Comparison of ENCODE assay signal across 12 cellular contexts in the genomic region with DNA sequence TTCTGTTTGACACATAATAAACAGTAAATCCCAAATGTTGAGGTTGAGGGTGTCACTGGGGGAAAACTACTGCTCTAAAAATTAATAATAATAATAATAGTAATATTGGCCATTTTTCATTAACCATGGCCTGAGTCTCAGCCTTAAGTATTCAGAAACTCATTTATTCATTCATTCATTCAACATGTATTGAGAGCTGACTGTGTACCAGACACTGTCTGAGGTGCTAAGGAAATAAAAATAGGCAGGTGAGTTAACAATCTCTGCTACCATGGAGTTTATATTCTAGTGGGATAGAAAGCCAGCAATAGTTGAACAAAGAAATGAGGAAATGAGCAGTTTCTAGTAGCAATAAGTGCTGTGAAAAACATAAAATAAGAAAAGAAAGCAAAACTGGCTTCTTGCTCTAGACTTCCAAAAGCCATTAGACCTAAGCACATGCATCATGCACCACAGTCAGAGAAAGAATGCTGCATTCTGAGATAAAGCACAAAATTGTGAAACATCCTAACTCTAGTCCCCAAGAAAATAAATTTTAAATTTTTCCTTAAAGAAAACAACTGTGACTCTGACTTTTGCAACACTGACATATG.
DNase-seq lines count a peak whose midpoint lies in the region; ATAC-seq and TF ChIP-seq lines count a peak whose summit lies in the region.
"Had no signal": no experiment of that assay in that cellular context is flagged by ENCODE, and none has a peak within 500 bp of the region (broad histone marks: within the 10 kb centered on the region; RNA-seq: fewer than 3 reads in every experiment).

No MANE protein-coding gene starts in this region.

- no peaks in the 10 kb centered on the region for H3K9me3 Mint-ChIP-seq in activated CD4-positive, alpha-beta T cell treated with anti-CD3 and anti-CD28 coated beads, Interleukin-2, amount 10 ng/mL, durations not matched to agents 24 days and 14 days

- H3K27me3 Mint-ChIP-seq in activated CD4-positive, alpha-beta T cell treated with anti-CD3 and anti-CD28 coated beads, Interleukin-2, amount 10 ng/mL, durations not matched to agents 24 days and 14 days = no peaks in the 10 kb centered on the region

- no peak for TF ChIP-seq CTCF in GM13977 (IDR thresholded peaks at IDR 0.05; ENCODE audit: extremely low read depth, insufficient read depth, missing control alignments)

- no peak overlapping the region for H3K27ac Mint-ChIP-seq in activated CD4-positive, alpha-beta T cell treated with anti-CD3 and anti-CD28 coated beads, Interleukin-2, amount 10 ng/mL, durations not matched to agents 24 days and 14 days
- H3K27ac Mint-ChIP-seq: activated naive CD4-positive, alpha-beta T cell treated with anti-CD3 and anti-CD28 coated beads for 36 hours had no signal

- no peaks in the 10 kb centered on the region for H3K36me3 Mint-ChIP-seq in activated CD4-positive, alpha-beta T cell treated with anti-CD3 and anti-CD28 coated beads, Interleukin-2, amount 10 ng/mL, durations not matched to agents 24 days and 14 days (ENCODE audit: low read depth)

- in situ Hi-C loops in GM13977 (cut with MboI; ENCODE audit: low pct_unique_long_range_greater_than_20kb, low sequenced_read_pairs, unreplicated experiment) = no loop called here

- no peaks in the 10 kb centered on the region for H3K4me1 Mint-ChIP-seq in activated CD4-positive, alpha-beta T cell treated with anti-CD3 and anti-CD28 coated beads, Interleukin-2, amount 10 ng/mL, durations not matched to agents 24 days and 14 days

- H3K4me3 Mint-ChIP-seq in activated CD4-positive, alpha-beta T cell treated with anti-CD3 and anti-CD28 coated beads, Interleukin-2, amount 10 ng/mL, durations not matched to agents 24 days and 14 days = no peak overlapping the region
- H3K4me3 Mint-ChIP-seq: activated naive CD4-positive, alpha-beta T cell treated with anti-CD3 and anti-CD28 coated beads for 36 hours had no signal

- intact Hi-C loops in activated CD4-positive, alpha-beta T cell treated with anti-CD3 and anti-CD28 coated beads, Interleukin-2, amount 10 ng/mL, durations not matched to agents 24 days and 14 days (cut with micrococcal nuclease) = no loop called here

- ATAC-seq in GM19455 (IDR thresholded peaks at IDR 0.05; ENCODE audit: unreplicated experiment) (peak; percentile 97), HG02885 (IDR thresholded peaks at IDR 0.05; ENCODE audit: poor library complexity, unreplicated experiment) (peak; percentile 99), HG03571 (IDR thresholded peaks at IDR 0.05; ENCODE audit: unreplicated experiment) (peak; percentile 97)

- DNase-seq in GM13977 (ENCODE audit: low spot score) (peak; percentile 23), DMS114 treated with DMSO at 0.1 percent for 48 hours (lab: John Stamatoyannopoulos, UW; ENCODE audit: unreplicated experiment) (no peak), DMS53 (lab: John Stamatoyannopoulos, UW) (no peak)
- no peak for DNase-seq in stimulated activated CD4-positive, alpha-beta T cell treated with anti-CD3 and anti-CD28 coated beads, Interleukin-1b, Interleukin-23, amount 100 ng/mL, for 48 hours
- no peak for DNase-seq in activated CD4-positive, alpha-beta T cell treated with anti-CD3 and anti-CD28 coated beads, Interleukin-2, amount 10 ng/mL, durations not matched to agents 24 days and 14 days
- DNase-seq: activated naive CD4-positive, alpha-beta T cell treated with anti-CD3 and anti-CD28 coated beads for 36 hours; cortex of kidney; GDM1; Peyer's patch had no signal
